ENCODE assay signal across 18 cellular contexts in the genomic region with DNA sequence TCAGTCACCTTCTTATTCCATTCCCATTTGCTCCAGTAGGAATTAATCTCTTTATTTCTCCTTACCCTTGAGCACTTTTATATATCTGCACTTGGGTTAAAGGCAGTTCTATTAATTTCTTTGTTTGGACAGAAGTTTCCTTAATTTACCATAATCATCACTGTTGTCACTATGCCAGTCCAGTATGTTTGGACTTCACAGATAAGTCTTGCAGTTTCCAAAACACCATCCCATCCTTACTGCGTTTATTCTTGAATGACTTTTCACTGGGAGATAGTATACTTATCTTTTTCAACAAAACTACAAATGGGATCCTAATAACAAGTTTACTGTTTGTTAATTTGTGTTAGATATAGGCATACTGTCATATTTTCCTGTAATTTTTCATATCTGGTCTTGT.
DNase-seq lines count a peak whose midpoint lies in the region; ATAC-seq, FAIRE-seq and TF ChIP-seq lines count a peak whose summit lies in the region.
"Had no signal": no experiment of that assay in that cellular context is flagged by ENCODE, and none has a peak within 500 bp of the region (broad histone marks: within the 10 kb centered on the region; RNA-seq: fewer than 3 reads in every experiment).

No MANE protein-coding gene starts in this region.

- TF ChIP-seq CTCF in astrocyte (IDR thresholded peaks at IDR 0.05; ENCODE audit: insufficient read depth, low read depth, low read length) = no peak

- H3K4me2 ChIP-seq in astrocyte (ENCODE audit: low read length) = no peak overlapping the region
- H3K4me2 ChIP-seq: BLaER1, GM23338 had no signal

- DNase-seq in OCI-M1 (lab: John Stamatoyannopoulos, UW) (peak; percentile 11), astrocyte (ENCODE audit: low read depth) (no peak), erythroblast (lab: John Stamatoyannopoulos, UW) (peak; percentile 91 to 94), globus pallidus (ENCODE audit: low spot score) (no peak), HPDE6-E6E7 (ENCODE audit: extremely low spot score) (no peak), NCI-H146 treated with DMSO at 0.1 percent for 48 hours (lab: John Stamatoyannopoulos, UW; ENCODE audit: unreplicated experiment) (no peak)
- DNase-seq: 8988T; Calu3; CD4-positive, alpha-beta memory T cell; DMS79 treated with DMSO at 0.1 percent for 48 hours; HCEC 1CT had no signal

- H3K27me3 ChIP-seq in astrocyte (ENCODE audit: insufficient read depth, low read length) = no peaks in the 10 kb centered on the region
- H3K27me3 ChIP-seq: BLaER1 had no signal

- H3K27ac ChIP-seq in astrocyte (ENCODE audit: low read depth, low read length) = peak overlapping the region; percentile 72
- H3K27ac ChIP-seq: BLaER1 had no signal

- no peaks in the 10 kb centered on the region for H3K27me3 Mint-ChIP-seq in astrocyte (ENCODE audit: low read depth, unreplicated experiment)
- H3K27me3 Mint-ChIP-seq: CD4-positive, alpha-beta memory T cell had no signal

- no peak overlapping the region for H3K4me3 ChIP-seq in astrocyte (ENCODE audit: insufficient read depth, low read depth, low read length)
- H3K4me3 ChIP-seq: BLaER1, GM23338 had no signal

- TF ChIP-seq POLR2A in erythroblast (IDR thresholded peaks at IDR 0.05; ENCODE audit: low read length) = no peak

- peaks cover 12% of the 10 kb centered on the region for H3K4me1 ChIP-seq in astrocyte (ENCODE audit: insufficient read depth, low read length)

- H2AFZ ChIP-seq in astrocyte (ENCODE audit: low read depth, low read length) = no peak overlapping the region
- H2AFZ ChIP-seq: GM23338 had no signal

- ATAC-seq in GM21576 (IDR thresholded peaks at IDR 0.05; ENCODE audit: unreplicated experiment) = no peak

- H4K20me1 ChIP-seq in astrocyte (ENCODE audit: insufficient read depth, low read length) = no peaks in the 10 kb centered on the region
- H4K20me1 ChIP-seq: BLaER1 had no signal

- peak overlapping the region; percentile 83 for H3K27ac Mint-ChIP-seq in astrocyte (ENCODE audit: unreplicated experiment)

- H3K79me2 ChIP-seq in astrocyte (ENCODE audit: insufficient read depth, low read length) = no peaks in the 10 kb centered on the region

- no peak for FAIRE-seq in astrocyte (lab: Jason Lieb, UNC)
- FAIRE-seq: GM12892, GM18507, H54 had no signal

- H3K9ac ChIP-seq in astrocyte (ENCODE audit: low read length) = no peak overlapping the region
- H3K9ac ChIP-seq: BLaER1 had no signal

- H3K9me3 ChIP-seq in astrocyte (ENCODE audit: insufficient read depth, low read depth, low read length) = no peaks in the 10 kb centered on the region
- H3K9me3 ChIP-seq: BLaER1 had no signal

- no peak overlapping the region for H3K4me3 Mint-ChIP-seq in astrocyte (ENCODE audit: unreplicated experiment)
- H3K4me3 Mint-ChIP-seq: CD14-positive monocyte; CD4-positive, alpha-beta memory T cell; GM23338 had no signal

- H3K36me3 Mint-ChIP-seq in astrocyte (ENCODE audit: low read depth, unreplicated experiment) = peaks cover 3% of the 10 kb centered on the region

- no peaks in the 10 kb centered on the region for H3K9me3 Mint-ChIP-seq in astrocyte (ENCODE audit: unreplicated experiment)
- H3K9me3 Mint-ChIP-seq: CD4-positive, alpha-beta memory T cell; GM23338 had no signal

- peaks cover 34% of the 10 kb centered on the region for H3K4me1 Mint-ChIP-seq in astrocyte (ENCODE audit: low read depth, unreplicated experiment)

- no peaks in the 10 kb centered on the region for H3K36me3 ChIP-seq in astrocyte (ENCODE audit: insufficient read depth, low read length)

Comparison
In these comparisons a context has a peak if more than half of its experiments do, and no peak if none do; other contexts are left out.
1. DNase-seq: peak in OCI-M1 (single experiment) and erythroblast (2 of 2); none in astrocyte (single experiment), globus pallidus (single experiment), HPDE6-E6E7 (single experiment) and NCI-H146 treated with DMSO at 0.1 percent for 48 hours (single experiment).